ENCODE assay signal across 2 cellular contexts in the genomic region with DNA sequence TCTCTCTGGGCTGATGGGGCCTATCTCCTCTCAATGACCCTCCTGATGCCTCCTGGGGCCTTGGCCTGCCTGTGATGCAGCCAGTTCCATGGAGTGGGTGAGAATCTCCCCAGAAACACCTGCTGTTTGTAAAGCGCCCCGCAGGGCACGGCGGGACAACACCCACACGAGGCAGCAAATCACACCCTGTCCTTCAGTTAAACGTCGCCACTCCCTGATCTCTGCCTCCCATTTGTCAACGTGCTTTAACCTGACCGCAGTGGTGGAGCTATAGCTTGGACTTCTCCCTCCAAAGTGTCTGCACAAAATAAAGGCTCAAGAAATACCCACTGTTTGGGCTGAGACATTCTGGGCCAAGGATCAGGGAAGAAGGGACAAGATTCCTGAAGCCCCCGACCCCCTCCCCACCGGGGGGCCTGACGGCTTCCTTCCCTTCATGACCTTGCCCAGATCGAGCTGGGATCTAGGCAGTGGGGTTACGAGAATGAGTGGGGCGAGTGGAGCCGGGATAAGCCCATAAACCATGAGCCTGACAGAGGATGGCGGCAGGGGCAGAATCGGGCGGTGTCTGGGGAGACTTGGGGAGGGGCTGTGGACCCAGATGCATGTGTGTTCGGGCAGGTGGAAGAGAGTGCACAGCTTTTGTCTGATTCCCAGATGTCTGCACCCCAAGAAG.
TF ChIP-seq lines count a peak whose summit lies in the region.

No MANE protein-coding gene starts in this region.

TF ChIP-seq in HEK293, 187 proteins besides CTCF, POLR2A, EP300 and RAD21:
- TF ChIP-seq ZNF266 (tag by site-specific recombination; IDR thresholded peaks at IDR 0.05; ENCODE audit: low read depth): no peak
- TF ChIP-seq ZNF292 (tag by site-specific recombination; IDR thresholded peaks at IDR 0.05; ENCODE audit: borderline replicate concordance, low read depth): no peak
- no peak for TF ChIP-seq ZBTB17 (tag by site-specific recombination; IDR thresholded peaks at IDR 0.05)
- TF ChIP-seq ZIC2 (tag by site-specific recombination; IDR thresholded peaks at IDR 0.05): peak; percentile 60

TF ChIP-seq in IMR-90, 13 proteins besides CTCF, POLR2A, EP300 and RAD21:
- TF ChIP-seq, protein P1, sequence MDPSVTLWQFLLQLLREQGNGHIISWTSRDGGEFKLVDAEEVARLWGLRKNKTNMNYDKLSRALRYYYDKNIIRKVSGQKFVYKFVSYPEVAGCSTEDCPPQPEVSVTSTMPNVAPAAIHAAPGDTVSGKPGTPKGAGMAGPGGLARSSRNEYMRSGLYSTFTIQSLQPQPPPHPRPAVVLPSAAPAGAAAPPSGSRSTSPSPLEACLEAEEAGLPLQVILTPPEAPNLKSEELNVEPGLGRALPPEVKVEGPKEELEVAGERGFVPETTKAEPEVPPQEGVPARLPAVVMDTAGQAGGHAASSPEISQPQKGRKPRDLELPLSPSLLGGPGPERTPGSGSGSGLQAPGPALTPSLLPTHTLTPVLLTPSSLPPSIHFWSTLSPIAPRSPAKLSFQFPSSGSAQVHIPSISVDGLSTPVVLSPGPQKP (IDR thresholded peaks at IDR 0.05; ENCODE audit: borderline replicate concordance, low read depth, low read length): no peak
- TF ChIP-seq MAFK (IDR thresholded peaks at IDR 0.05; ENCODE audit: low read depth, low read length) (no peak), BHLHE40 (IDR thresholded peaks at IDR 0.05; ENCODE audit: low read depth, low read length) (no peak), FOS (IDR thresholded peaks at IDR 0.05; ENCODE audit: low read depth, low read length) (no peak), RCOR1 (IDR thresholded peaks at IDR 0.05; ENCODE audit: insufficient replicate concordance, low read length) (no peak), CEBPB (IDR thresholded peaks at IDR 0.05; ENCODE audit: low read depth, low read length) (no peak), CHD1 (IDR thresholded peaks at IDR 0.05; ENCODE audit: low read depth, low read length) (no peak), SMC3 (IDR thresholded peaks at IDR 0.05; ENCODE audit: low read depth, low read length) (no peak), RFX5 (IDR thresholded peaks at IDR 0.05; ENCODE audit: low read depth, low read length) (no peak), MAZ (IDR thresholded peaks at IDR 0.05; ENCODE audit: borderline replicate concordance, low read depth, low read length) (no peak), NFE2L2 (IDR thresholded peaks at IDR 0.05; ENCODE audit: low read depth, low read length) (no peak)
- TF ChIP-seq, protein P2, sequence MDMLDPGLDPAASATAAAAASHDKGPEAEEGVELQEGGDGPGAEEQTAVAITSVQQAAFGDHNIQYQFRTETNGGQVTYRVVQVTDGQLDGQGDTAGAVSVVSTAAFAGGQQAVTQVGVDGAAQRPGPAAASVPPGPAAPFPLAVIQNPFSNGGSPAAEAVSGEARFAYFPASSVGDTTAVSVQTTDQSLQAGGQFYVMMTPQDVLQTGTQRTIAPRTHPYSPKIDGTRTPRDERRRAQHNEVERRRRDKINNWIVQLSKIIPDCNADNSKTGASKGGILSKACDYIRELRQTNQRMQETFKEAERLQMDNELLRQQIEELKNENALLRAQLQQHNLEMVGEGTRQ (IDR thresholded peaks at IDR 0.05; ENCODE audit: low read depth, low read length): no peak
